ENCODE assay signal across 8 cellular contexts in the genomic region with DNA sequence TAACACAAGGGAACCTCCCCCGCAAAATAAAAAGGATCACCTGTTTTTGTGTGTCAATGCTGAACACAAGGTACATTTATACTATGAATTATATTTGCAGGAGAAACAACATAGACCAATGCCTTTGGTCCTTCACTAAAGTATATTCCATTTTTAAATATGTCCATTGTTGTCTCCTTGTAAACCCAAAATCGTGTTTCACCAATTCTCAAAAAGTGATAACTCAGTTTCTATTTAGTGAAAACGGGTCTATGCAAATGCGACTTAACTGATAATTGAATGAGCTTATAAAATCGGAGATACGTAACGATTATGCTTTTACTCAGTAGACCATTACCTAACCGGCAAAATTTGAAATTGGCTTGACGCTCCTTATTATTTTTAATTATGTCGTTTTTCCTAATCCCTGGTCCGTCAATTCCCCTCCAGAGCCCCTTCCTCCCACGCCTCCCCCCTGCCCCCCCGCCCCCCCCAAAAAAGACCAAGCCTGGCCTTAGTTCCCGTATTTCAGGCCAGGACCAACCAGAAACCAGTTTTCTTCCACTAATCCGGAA. TPM values are rescaled to one million over a fixed set of nuclear protein-coding genes. Genes with fewer than 3 reads are reported as not detected.
A peak's percentile ranks its signal among the peaks of the same experiment; 100 is the strongest.
DNase-seq lines count a peak whose midpoint lies in the region; ATAC-seq and TF ChIP-seq lines count a peak whose summit lies in the region.

No MANE protein-coding gene starts in this region.

- H3K9me3 Mint-ChIP-seq in activated naive CD4-positive, alpha-beta T cell treated with anti-CD3 and anti-CD28 coated beads, Interleukin-2, amount 50 U/mL, for 72 hours, result no peaks in the 10 kb centered on the region

- H3K4me3 ChIP-seq in A673 (ENCODE audit: low read depth, low read length, poor library complexity, severe bottlenecking) (peak overlapping the region; percentile 68), HAP-1 (peak overlapping the region; percentile 51)

- peak overlapping the region; percentile 49 for H3K27ac ChIP-seq in A673 (ENCODE audit: low read depth, low read length, poor library complexity, severe bottlenecking)

- TSS peak; percentile 52 for BruUV-seq in A673 (replicated peaks; lab: Mats Ljungman, UMichigan)

- no peaks in the 10 kb centered on the region for H3K36me3 ChIP-seq in A673 (ENCODE audit: insufficient read depth, low read length, poor library complexity, severe bottlenecking)
- no peaks in the 10 kb centered on the region for H3K36me3 ChIP-seq in HAP-1 (replicated peaks)

- H3K9me3 ChIP-seq in A673 (ENCODE audit: low read depth, low read length, poor library complexity, severe bottlenecking) (no peaks in the 10 kb centered on the region), HAP-1 (no peaks in the 10 kb centered on the region)

- no peaks in the 10 kb centered on the region for H3K27me3 ChIP-seq in A673 (replicated peaks; ENCODE audit: insufficient read depth, low read depth, low read length, poor library complexity)
- no peaks in the 10 kb centered on the region for H3K27me3 ChIP-seq in HAP-1 (ENCODE audit: low read depth)

- peak overlapping the region; percentile 72 to 87 for H3K27ac Mint-ChIP-seq in activated naive CD4-positive, alpha-beta T cell treated with anti-CD3 and anti-CD28 coated beads, Interleukin-2, amount 50 U/mL, for 72 hours

- in situ Hi-C loops in HAP-1 (cut with MboI; ENCODE audit: low sequenced_read_pairs), result no loop called here

- no peaks in the 10 kb centered on the region for H3K36me3 Mint-ChIP-seq in activated naive CD4-positive, alpha-beta T cell treated with anti-CD3 and anti-CD28 coated beads, Interleukin-2, amount 50 U/mL, for 72 hours

- intact Hi-C loops in A673 (cut with micrococcal nuclease; ENCODE audit: unreplicated experiment), result no loop called here

- POLR2A ChIA-PET in A673 (lab: Charles Lee; ENCODE audit: low non-redundant PET), result no interaction called here

- CTCF ChIA-PET in A673 (lab: Charles Lee), result no interaction called here

- no peak for ATAC-seq in activated naive CD4-positive, alpha-beta T cell treated with anti-CD3 and anti-CD28 coated beads, Interleukin-2, amount 50 U/mL, for 72 hours
- ATAC-seq in GM19351 (IDR thresholded peaks at IDR 0.05; ENCODE audit: unreplicated experiment) (no peak), GM21825 (IDR thresholded peaks at IDR 0.05; ENCODE audit: unreplicated experiment) (no peak)

- no peak for TF ChIP-seq CTCF in A673 (conservative IDR thresholded peaks at IDR 0.05; ENCODE audit: low read depth, low read length)

- DNase-seq in A673 (ENCODE audit: low spot score) (peak; percentile 3), HAP-1 (ENCODE audit: low spot score in 2 of 2) (no peak), iris pigment epithelial cell (ENCODE audit: low read depth) (peak; percentile 1), superior temporal gyrus (ENCODE audit: extremely low spot score) (peak; percentile 57)
- DNase-seq in activated naive CD4-positive, alpha-beta T cell treated with anti-CD3 and anti-CD28 coated beads, Interleukin-2, amount 50 U/mL, for 72 hours (ENCODE audit: low spot score in 2 of 2), result no peak
- no peak for DNase-seq in stimulated activated naive CD4-positive, alpha-beta T cell treated with Interleukin-2 at 50 U/mL for 16 hours (lab: John Stamatoyannopoulos, UW)

- no peaks in the 10 kb centered on the region for H3K4me1 ChIP-seq in A673 (ENCODE audit: insufficient read depth, low read length, poor library complexity, severe bottlenecking)
- peaks cover 19% of the 10 kb centered on the region for H3K4me1 ChIP-seq in HAP-1

RNA-seq across cellular contexts. Expression of a gene that starts 2.0 kb away (rescaled TPM):
- total RNA-seq in A673 (2021), result 31.9 and 32.0 TPM in 2 replicates
- total RNA-seq in activated naive CD4-positive, alpha-beta T cell treated with anti-CD3 and anti-CD28 coated beads, Interleukin-2, amount 50 U/mL, for 72 hours, result 10 to 100 TPM; 28.7 to 34.6 TPM

Comparison
In these comparisons a context has a peak if more than half of its experiments do, and no peak if none do; other contexts are left out.
1. DNase-seq: peak in A673 (single experiment), iris pigment epithelial cell (single experiment) and superior temporal gyrus (single experiment); none in HAP-1 (0 of 2), activated naive CD4-positive, alpha-beta T cell treated with anti-CD3 and anti-CD28 coated beads, Interleukin-2, amount 50 U/mL, for 72 hours (0 of 2) and stimulated activated naive CD4-positive, alpha-beta T cell treated with Interleukin-2 at 50 U/mL for 16 hours (single experiment).